Comparison of ENCODE assay signal across 24 cellular contexts in the genomic region with DNA sequence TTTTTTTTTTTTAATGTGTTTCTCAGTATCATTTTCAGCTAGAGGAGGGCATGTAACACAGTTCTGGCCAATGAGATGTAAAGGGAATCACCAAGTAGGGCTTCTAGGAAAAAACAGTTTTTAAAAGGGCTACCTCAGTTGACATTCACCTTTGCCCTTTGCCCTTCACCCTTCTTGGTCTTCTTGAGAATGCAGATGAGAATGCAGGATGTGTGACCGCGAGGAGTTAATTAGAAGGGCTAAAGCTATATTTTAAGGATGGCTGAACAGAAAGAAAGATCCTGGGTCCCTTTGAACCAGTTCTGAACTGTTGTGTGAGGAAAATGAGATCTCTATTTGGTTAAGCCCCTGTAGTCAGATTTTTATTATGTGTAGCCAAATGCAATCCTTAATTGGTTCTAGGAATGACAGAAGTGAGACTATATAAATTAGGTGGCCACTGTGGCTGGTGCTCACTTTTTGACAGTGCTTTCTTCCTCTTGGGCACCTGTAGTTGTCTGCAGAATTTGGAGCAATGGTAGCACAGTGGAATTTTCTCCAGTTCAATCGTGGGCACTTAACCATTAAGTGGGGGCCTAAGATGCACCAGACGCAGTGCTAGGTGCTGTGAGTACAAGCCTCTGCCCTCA.
"Had no signal": no experiment of that assay in that cellular context is flagged by ENCODE, and none has a peak within 500 bp of the region (broad histone marks: within the 10 kb centered on the region; RNA-seq: fewer than 3 reads in every experiment).

No MANE protein-coding gene starts in this region.

- H3K36me3 Mint-ChIP-seq: T-cell, type B pancreatic cell had no signal

- H3K27ac ChIP-seq: ascending aorta, thoracic aorta had no signal

- H3K27me3 Mint-ChIP-seq: activated B cell treated with CpG ODN at 0.5 μM for 24 hours, type B pancreatic cell had no signal

- H3K36me3 ChIP-seq: adrenal gland, ascending aorta, esophagus muscularis mucosa, thoracic aorta, vagina had no signal

- H3K4me3 Mint-ChIP-seq: activated B cell treated with CpG ODN at 0.5 μM for 24 hours; activated CD4-positive, alpha-beta memory T cell treated with anti-CD3 and anti-CD28 coated beads, Interleukin-2, amount 10 ng/mL, durations not matched to agents 7 days and 5 days; activated T-cell treated with anti-CD3 and anti-CD28 coated beads, Interleukin-2, amount 50 U/mL, for 72 hours; central memory CD8-positive, alpha-beta T cell; effector memory CD8-positive, alpha-beta T cell; nephron; T-cell; type B pancreatic cell had no signal

- H3K9me3 Mint-ChIP-seq: activated B cell treated with CpG ODN at 0.5 μM for 24 hours; activated CD4-positive, alpha-beta memory T cell treated with anti-CD3 and anti-CD28 coated beads, Interleukin-2, amount 10 ng/mL, durations not matched to agents 7 days and 5 days; activated T-cell treated with anti-CD3 and anti-CD28 coated beads, Interleukin-2, amount 50 U/mL, for 72 hours; central memory CD8-positive, alpha-beta T cell; effector memory CD8-positive, alpha-beta T cell; T-cell; type B pancreatic cell had no signal

- H3K27me3 ChIP-seq: adrenal gland, ascending aorta, esophagus muscularis mucosa, vagina had no signal

- ATAC-seq: effector memory CD8-positive, alpha-beta T cell; T-cell had no signal

- H3K27ac Mint-ChIP-seq: activated B cell treated with CpG ODN at 0.5 μM for 24 hours; activated CD4-positive, alpha-beta memory T cell treated with anti-CD3 and anti-CD28 coated beads, Interleukin-2, amount 10 ng/mL, durations not matched to agents 7 days and 5 days; activated T-cell treated with anti-CD3 and anti-CD28 coated beads, Interleukin-2, amount 50 U/mL, for 72 hours; effector memory CD8-positive, alpha-beta T cell; T-cell; type B pancreatic cell had no signal

- DNase-seq: activated B cell treated with CpG ODN at 0.5 μM for 24 hours; activated CD4-positive, alpha-beta memory T cell treated with anti-CD3 and anti-CD28 coated beads, Interleukin-2, amount 10 ng/mL, durations not matched to agents 7 days and 5 days; activated CD4-positive, alpha-beta T cell treated with anti-CD3 and anti-CD28 coated beads for 48 hours; activated effector memory CD4-positive, alpha-beta T cell treated with anti-CD3 and anti-CD28 coated beads, Interleukin-2, amount 50 U/mL, for 16 hours; activated naive CD4-positive, alpha-beta T cell treated with anti-CD3 and anti-CD28 coated beads, Interleukin-2, amount 50 U/mL, for 16 hours; activated T-cell treated with anti-CD3 and anti-CD28 coated beads, Interleukin-2, amount 50 U/mL, for 72 hours; adrenal gland; effector memory CD8-positive, alpha-beta T cell; head of caudate nucleus; hypothalamus; left cardiac atrium; mesenchymal stem cell; stimulated activated CD4-positive, alpha-beta T cell treated with anti-CD3 and anti-CD28 coated beads, Interleukin-2, amount 100 ng/mL, for 48 hours; stimulated activated CD8-positive, alpha-beta memory T cell treated with anti-CD3 and anti-CD28 coated beads, Interleukin-4, amount 100 ng/mL, for 48 hours; stimulated activated naive CD4-positive, alpha-beta T cell; T-cell; T1000 had no signal

- H3K9me3 ChIP-seq: adrenal gland, ascending aorta, esophagus muscularis mucosa, thoracic aorta, vagina had no signal

- H3K4me1 Mint-ChIP-seq: activated B cell treated with CpG ODN at 0.5 μM for 24 hours; central memory CD8-positive, alpha-beta T cell; T-cell had no signal

- H3K4me3 ChIP-seq: adrenal gland, ascending aorta, esophagus muscularis mucosa, thoracic aorta, vagina had no signal

- H3K4me1 ChIP-seq: ascending aorta, vagina had no signal
